Comparison of ENCODE assay signal across 27 cellular contexts in genomic region chr10:9605231-9605630, GRCh38.
DNase-seq lines count a peak whose midpoint lies in the region; ATAC-seq, FAIRE-seq and TF ChIP-seq lines count a peak whose summit lies in the region.
"Had no signal": no experiment of that assay in that cellular context is flagged by ENCODE, and none has a peak within 500 bp of the region (broad histone marks: within the 10 kb centered on the region; RNA-seq: fewer than 3 reads in every experiment).

No MANE protein-coding gene starts in this region.

- no peak overlapping the region for H4K8ac ChIP-seq in mesendoderm (ENCODE audit: low read depth, low read length)

- DNase-seq in MCF 10A (ENCODE audit: unreplicated experiment) = no peak
- no peak for DNase-seq in breast epithelium (ENCODE audit: low spot score in 2 of 2)
- DNase-seq in bronchial epithelial cell (ENCODE audit: low read depth) = peak; percentile 10
- peak; percentile 5 for DNase-seq in mesendoderm
- DNase-seq in stimulated activated naive B cell treated with anti-CD40 and anti-IgM and Interleukin-4, amounts not matched to agents 10 μg/mL and 1 μg/mL and 100 μg/mL, for 72 hours = no peak
- DNase-seq in cerebellum (ENCODE audit: low spot score) = no peak
- no peak for DNase-seq in right lobe of liver
- no peak for DNase-seq in lower lobe of right lung
- DNase-seq: ACHN; Caco-2; CD4-positive, alpha-beta T cell; DMS 273 treated with DMSO at 0.1 percent for 48 hours; DMS79 treated with DMSO at 0.1 percent for 48 hours; GM23248; NCI-H1092; NCI-H1436 treated with DMSO at 0.1 percent for 48 hours; NCI-H1930; NCI-H345; NCI-H524 treated with DMSO at 0.1 percent for 48 hours; NCI-H82; OCI-M1; SJCRH30 had no signal

- H3K4me1 ChIP-seq in breast epithelium (no peaks in the 10 kb centered on the region), mesendoderm (ENCODE audit: control insufficient read depth, low read depth, low read length) (no peaks in the 10 kb centered on the region), right lobe of liver (no peaks in the 10 kb centered on the region), lower lobe of right lung (no peaks in the 10 kb centered on the region)
- H3K4me1 ChIP-seq: BLaER1, Caco-2, SJCRH30 had no signal

- no peak overlapping the region for H3K4me3 Mint-ChIP-seq in MCF 10A (ENCODE audit: unreplicated experiment)
- no peak overlapping the region for H3K4me3 Mint-ChIP-seq in stimulated activated naive B cell treated with anti-CD40 and anti-IgM and Interleukin-4, amounts not matched to agents 10 μg/mL and 1 μg/mL and 100 μg/mL, for 72 hours
- H3K4me3 Mint-ChIP-seq: CD4-positive, alpha-beta T cell had no signal

- H3K79me2 ChIP-seq in mesendoderm (ENCODE audit: control insufficient read depth, insufficient read depth, low read length) = no peaks in the 10 kb centered on the region

- intact Hi-C loops in MCF 10A (cut with micrococcal nuclease) (loop anchor here (5.0 to 10.0 kb wide), 3 partner anchors 257 to 630 kb away; no protein-coding TSS in a partner anchor), breast epithelium (cut with DNase I; ENCODE audit: low total_unique reads) (loop anchor here (10.0 kb wide), 1 partner anchor 1670 kb away; no protein-coding TSS in a partner anchor), right lobe of liver (cut with DNase I) (no loop called here), lower lobe of right lung (cut with DNase I) (no loop called here)

- H2BK120ac ChIP-seq in mesendoderm (ENCODE audit: low read depth, low read length) = no peak overlapping the region

- no peak overlapping the region for H2BK5ac ChIP-seq in mesendoderm (ENCODE audit: low read length)

- no peaks in the 10 kb centered on the region for H3K9me3 ChIP-seq in breast epithelium
- no peaks in the 10 kb centered on the region for H3K9me3 ChIP-seq in right lobe of liver
- H3K9me3 ChIP-seq in lower lobe of right lung = no peaks in the 10 kb centered on the region
- H3K9me3 ChIP-seq: BLaER1, Caco-2, SJCRH30 had no signal

- H3K27ac Mint-ChIP-seq in MCF 10A (ENCODE audit: low read depth, unreplicated experiment) = peak overlapping the region; percentile 50
- H3K27ac Mint-ChIP-seq in stimulated activated naive B cell treated with anti-CD40 and anti-IgM and Interleukin-4, amounts not matched to agents 10 μg/mL and 1 μg/mL and 100 μg/mL, for 72 hours = no peak overlapping the region
- H3K27ac Mint-ChIP-seq: CD4-positive, alpha-beta T cell had no signal

- H2AK5ac ChIP-seq in mesendoderm (ENCODE audit: low read length) = no peak overlapping the region

- no peak overlapping the region for H4K5ac ChIP-seq in mesendoderm (ENCODE audit: low read length)

- no peak overlapping the region for H3K23ac ChIP-seq in mesendoderm (ENCODE audit: low read length)

- H3K9ac ChIP-seq in mesendoderm (ENCODE audit: low read length) = no peak overlapping the region
- H3K9ac ChIP-seq: BLaER1, GM23248 had no signal

- TF ChIP-seq POLR2A in breast epithelium (IDR thresholded peaks at IDR 0.05) = no peak
- TF ChIP-seq POLR2A in right lobe of liver (IDR thresholded peaks at IDR 0.05) = no peak

- no peak overlapping the region for H3K4ac ChIP-seq in mesendoderm (ENCODE audit: low read depth, low read length)

- no TSS peak for BruUV-seq in MCF 10A (replicated peaks; lab: Mats Ljungman, UMichigan)

- POLR2A ChIA-PET in MCF 10A (lab: Yijun Ruan, JAX) = no interaction called here

- CTCF ChIA-PET in MCF 10A (lab: Yijun Ruan, JAX) = interaction anchor here (1.3 kb wide), 1 partner anchor 1432 kb away, joined by 3 read pairs; no protein-coding TSS in a partner anchor

- no peaks in the 10 kb centered on the region for H3K27me3 Mint-ChIP-seq in MCF 10A (ENCODE audit: insufficient read depth, unreplicated experiment)
- H3K27me3 Mint-ChIP-seq in stimulated activated naive B cell treated with anti-CD40 and anti-IgM and Interleukin-4, amounts not matched to agents 10 μg/mL and 1 μg/mL and 100 μg/mL, for 72 hours = no peaks in the 10 kb centered on the region

- FAIRE-seq in bronchial epithelial cell (lab: Jason Lieb, UNC) = no peak
- FAIRE-seq: GM12878, K562, RCC 7860 had no signal

- no peak for TF ChIP-seq CTCF in MCF 10A (IDR thresholded peaks at IDR 0.05; ENCODE audit: unreplicated experiment)
- no peak for TF ChIP-seq CTCF in breast epithelium (IDR thresholded peaks at IDR 0.05)
- no peak for TF ChIP-seq CTCF in bronchial epithelial cell (IDR thresholded peaks at IDR 0.05; ENCODE audit: insufficient read depth, low read length, severe bottlenecking)
- no peak for TF ChIP-seq CTCF in right lobe of liver (IDR thresholded peaks at IDR 0.05)
- TF ChIP-seq CTCF in lower lobe of right lung (IDR thresholded peaks at IDR 0.05) = no peak

- ATAC-seq in stimulated activated naive B cell treated with anti-CD40 and anti-IgM and Interleukin-4, amounts not matched to agents 10 μg/mL and 1 μg/mL and 100 μg/mL, for 72 hours (replicated peaks) = no peak
- ATAC-seq in right lobe of liver (no peak), lower lobe of right lung (no peak)
- ATAC-seq: GM12878, K562 had no signal

- no CpG with 5 or more reads among the region's 2 CpGs for WGBS in mesendoderm (ENCODE audit: extremely low coverage, insufficient coverage, low lambda C conversion rate)
- WGBS in right lobe of liver (ENCODE audit: insufficient coverage, low coverage, low lambda C conversion rate, missing lambda C conversion rate) = 58% methylated on average over 2 of the region's 2 CpGs

- no peak overlapping the region for H3K56ac ChIP-seq in mesendoderm (ENCODE audit: low read length)

- H3K18ac ChIP-seq in mesendoderm (ENCODE audit: low read length) = no peak overlapping the region

- H3K4me3 ChIP-seq in breast epithelium (no peak overlapping the region), bronchial epithelial cell (ENCODE audit: low read depth, low read length) (no peak overlapping the region), mesendoderm (ENCODE audit: low read length) (no peak overlapping the region), right lobe of liver (no peak overlapping the region), lower lobe of right lung (no peak overlapping the region)
- H3K4me3 ChIP-seq: BLaER1, GM12878, GM23248, K562, SJCRH30 had no signal

- no peaks in the 10 kb centered on the region for H3K9me3 Mint-ChIP-seq in MCF 10A (ENCODE audit: unreplicated experiment)
- peaks cover 0 to 1% of the 10 kb centered on the region in 2 donors for H3K9me3 Mint-ChIP-seq in stimulated activated naive B cell treated with anti-CD40 and anti-IgM and Interleukin-4, amounts not matched to agents 10 μg/mL and 1 μg/mL and 100 μg/mL, for 72 hours
- H3K9me3 Mint-ChIP-seq: CD4-positive, alpha-beta T cell had no signal

- peaks cover 12% of the 10 kb centered on the region for H3K4me1 Mint-ChIP-seq in MCF 10A (ENCODE audit: insufficient read depth, unreplicated experiment)
- no peaks in the 10 kb centered on the region for H3K4me1 Mint-ChIP-seq in stimulated activated naive B cell treated with anti-CD40 and anti-IgM and Interleukin-4, amounts not matched to agents 10 μg/mL and 1 μg/mL and 100 μg/mL, for 72 hours

- no peak overlapping the region for H2BK15ac ChIP-seq in mesendoderm (replicated peaks; ENCODE audit: low read depth)

- H3K27ac ChIP-seq in breast epithelium (no peak overlapping the region), mesendoderm (ENCODE audit: low read depth, low read length) (no peak overlapping the region), right lobe of liver (no peak overlapping the region), lower lobe of right lung (no peak overlapping the region)
- H3K27ac ChIP-seq: 22Rv1, BLaER1, GM23248, SJCRH30 had no signal

- no peak overlapping the region for H3K4me2 ChIP-seq in mesendoderm (ENCODE audit: low read length)
- H3K4me2 ChIP-seq: BLaER1 had no signal

- H3K27me3 ChIP-seq in breast epithelium (no peaks in the 10 kb centered on the region), bronchial epithelial cell (ENCODE audit: control insufficient read depth, insufficient read depth, low read length) (no peaks in the 10 kb centered on the region), mesendoderm (ENCODE audit: insufficient read depth, low read length, poor library complexity) (no peaks in the 10 kb centered on the region), right lobe of liver (no peaks in the 10 kb centered on the region), lower lobe of right lung (ENCODE audit: low read depth) (no peaks in the 10 kb centered on the region)
- H3K27me3 ChIP-seq: BLaER1, SJCRH30 had no signal

- no peaks in the 10 kb centered on the region for H3K79me1 ChIP-seq in mesendoderm (ENCODE audit: low read length)

- H3K36me3 ChIP-seq in breast epithelium (no peaks in the 10 kb centered on the region), bronchial epithelial cell (ENCODE audit: control insufficient read depth, insufficient read depth, low read length) (no peaks in the 10 kb centered on the region), mesendoderm (ENCODE audit: control insufficient read depth, insufficient read depth, low read length) (no peaks in the 10 kb centered on the region), right lobe of liver (no peaks in the 10 kb centered on the region), lower lobe of right lung (no peaks in the 10 kb centered on the region)
- H3K36me3 ChIP-seq: BLaER1, SJCRH30 had no signal

- no peaks in the 10 kb centered on the region for H3K36me3 Mint-ChIP-seq in MCF 10A (ENCODE audit: insufficient read depth, unreplicated experiment)
- no peaks in the 10 kb centered on the region for H3K36me3 Mint-ChIP-seq in stimulated activated naive B cell treated with anti-CD40 and anti-IgM and Interleukin-4, amounts not matched to agents 10 μg/mL and 1 μg/mL and 100 μg/mL, for 72 hours

Comparison
In these comparisons a context has a peak if more than half of its experiments do, and no peak if none do; other contexts are left out.
1. DNase-seq: peak in bronchial epithelial cell (single experiment) and mesendoderm (single experiment); none in MCF 10A (single experiment), breast epithelium (0 of 2), stimulated activated naive B cell treated with anti-CD40 and anti-IgM and Interleukin-4, amounts not matched to agents 10 μg/mL and 1 μg/mL and 100 μg/mL, for 72 hours (single experiment), cerebellum (single experiment), right lobe of liver (0 of 3) and lower lobe of right lung (single experiment).
2. intact Hi-C loops: an anchor here in MCF 10A (5.0 to 10.0 kb wide) and breast epithelium (10.0 kb wide); none called in right lobe of liver and lower lobe of right lung.